ENCODE assay signal across 19 cellular contexts in genomic region chr6:77461796-77462195, GRCh38. TPM values are rescaled to one million over a fixed set of nuclear protein-coding genes. Genes with fewer than 3 reads are reported as not detected.
DNase-seq lines count a peak whose midpoint lies in the region; ATAC-seq and TF ChIP-seq lines count a peak whose summit lies in the region.
"Had no signal": no experiment of that assay in that cellular context is flagged by ENCODE, and none has a peak within 500 bp of the region (broad histone marks: within the 10 kb centered on the region; RNA-seq: fewer than 3 reads in every experiment).

No MANE protein-coding gene starts in this region.

- TF ChIP-seq CTCF in natural killer cell (IDR thresholded peaks at IDR 0.05) (no peak), endothelial cell (IDR thresholded peaks at IDR 0.05; ENCODE audit: unreplicated experiment) (no peak), nephron progenitor cell (IDR thresholded peaks at IDR 0.05) (no peak)

- no peaks in the 10 kb centered on the region for H3K9me3 Mint-ChIP-seq in natural killer cell treated with Interleukin-12 subunit alpha and Interleukin-12 subunit beta and Interleukin-15 and Interleukin-18, amount 100 ng/mL, for 72 hours
- H3K9me3 Mint-ChIP-seq in natural killer cell, result peaks cover 7% of the 10 kb centered on the region in 2 donors
- no peaks in the 10 kb centered on the region for H3K9me3 Mint-ChIP-seq in endothelial cell (ENCODE audit: unreplicated experiment)
- no peaks in the 10 kb centered on the region for H3K9me3 Mint-ChIP-seq in nephron progenitor cell
- no peaks in the 10 kb centered on the region for H3K9me3 Mint-ChIP-seq in stimulated activated effector memory CD8-positive, alpha-beta T cell treated with anti-CD3 and anti-CD28 coated beads, Interleukin-12 subunit alpha, Interleukin-12 subunit beta, amount 100 ng/mL, for 72 hours
- H3K9me3 Mint-ChIP-seq: activated naive CD8-positive, alpha-beta T cell treated with anti-CD3 and anti-CD28 coated beads for 36 hours had no signal

- peaks cover 6 to 18% of the 10 kb centered on the region in 2 donors for H3K4me1 Mint-ChIP-seq in natural killer cell treated with Interleukin-12 subunit alpha and Interleukin-12 subunit beta and Interleukin-15 and Interleukin-18, amount 100 ng/mL, for 72 hours (ENCODE audit: low read depth in 2 of 2)
- H3K4me1 Mint-ChIP-seq in natural killer cell (peaks cover 18 to 23% of the 10 kb centered on the region in 2 donors), endothelial cell (ENCODE audit: unreplicated experiment) (peaks cover 22% of the 10 kb centered on the region), nephron progenitor cell (peaks cover 21% of the 10 kb centered on the region), T-helper 17 cell (peaks cover 24% of the 10 kb centered on the region)
- peaks cover 23% of the 10 kb centered on the region for H3K4me1 Mint-ChIP-seq in stimulated activated effector memory CD8-positive, alpha-beta T cell treated with anti-CD3 and anti-CD28 coated beads, Interleukin-12 subunit alpha, Interleukin-12 subunit beta, amount 100 ng/mL, for 72 hours

- peaks cover 41 to 42% of the 10 kb centered on the region in 2 donors for H3K27me3 Mint-ChIP-seq in natural killer cell treated with Interleukin-12 subunit alpha and Interleukin-12 subunit beta and Interleukin-15 and Interleukin-18, amount 100 ng/mL, for 72 hours
- H3K27me3 Mint-ChIP-seq in natural killer cell (ENCODE audit: low read depth in 2 of 2) (peaks cover 35 to 39% of the 10 kb centered on the region in 2 donors), endothelial cell (ENCODE audit: unreplicated experiment) (peaks cover 26% of the 10 kb centered on the region), nephron progenitor cell (ENCODE audit: low read depth, poor library complexity) (peaks cover 66% of the 10 kb centered on the region), T-helper 17 cell (peaks cover 84% of the 10 kb centered on the region)

- no peaks in the 10 kb centered on the region for H3K9me3 ChIP-seq in T-helper 17 cell (ENCODE audit: control insufficient read depth, low read length, poor library complexity, severe bottlenecking)

- intact Hi-C loops in natural killer cell (cut with micrococcal nuclease), result no loop called here

- H3K27ac Mint-ChIP-seq in natural killer cell treated with Interleukin-12 subunit alpha and Interleukin-12 subunit beta and Interleukin-15 and Interleukin-18, amount 100 ng/mL, for 72 hours, result no peak overlapping the region
- H3K27ac Mint-ChIP-seq in natural killer cell (no peak overlapping the region), endothelial cell (ENCODE audit: unreplicated experiment) (no peak overlapping the region), nephron progenitor cell (no peak overlapping the region), T-helper 17 cell (no peak overlapping the region)
- H3K27ac Mint-ChIP-seq in stimulated activated effector memory CD8-positive, alpha-beta T cell treated with anti-CD3 and anti-CD28 coated beads, Interleukin-12 subunit alpha, Interleukin-12 subunit beta, amount 100 ng/mL, for 72 hours, result no peak overlapping the region
- H3K27ac Mint-ChIP-seq: activated naive CD8-positive, alpha-beta T cell treated with anti-CD3 and anti-CD28 coated beads for 36 hours; CD8-positive, alpha-beta memory T cell had no signal

- peak overlapping the region; percentile 78 for H3K4me3 Mint-ChIP-seq in natural killer cell treated with Interleukin-12 subunit alpha and Interleukin-12 subunit beta and Interleukin-15 and Interleukin-18, amount 100 ng/mL, for 72 hours
- H3K4me3 Mint-ChIP-seq in natural killer cell, result no peak overlapping the region
- peak overlapping the region; percentile 90 for H3K4me3 Mint-ChIP-seq in endothelial cell (ENCODE audit: unreplicated experiment)
- H3K4me3 Mint-ChIP-seq in nephron progenitor cell, result peak overlapping the region; percentile 93
- H3K4me3 Mint-ChIP-seq in stimulated activated effector memory CD8-positive, alpha-beta T cell treated with anti-CD3 and anti-CD28 coated beads, Interleukin-12 subunit alpha, Interleukin-12 subunit beta, amount 100 ng/mL, for 72 hours, result no peak overlapping the region
- H3K4me3 Mint-ChIP-seq in T-helper 17 cell, result no peak overlapping the region

- ATAC-seq in natural killer cell treated with Interleukin-12 subunit alpha and Interleukin-12 subunit beta and Interleukin-15 and Interleukin-18, amount 100 ng/mL, for 72 hours, result no peak
- ATAC-seq in natural killer cell (no peak), GM18858 (IDR thresholded peaks at IDR 0.05; ENCODE audit: unreplicated experiment) (no peak), GM21360 (IDR thresholded peaks at IDR 0.05; ENCODE audit: unreplicated experiment) (no peak), T-helper 17 cell (no peak)
- ATAC-seq in stimulated activated effector memory CD8-positive, alpha-beta T cell treated with anti-CD3 and anti-CD28 coated beads, Interleukin-12 subunit alpha, Interleukin-12 subunit beta, amount 100 ng/mL, for 72 hours, result no peak

- peaks cover 23% of the 10 kb centered on the region for H3K36me3 Mint-ChIP-seq in natural killer cell treated with Interleukin-12 subunit alpha and Interleukin-12 subunit beta and Interleukin-15 and Interleukin-18, amount 100 ng/mL, for 72 hours
- peaks cover 24% of the 10 kb centered on the region for H3K36me3 Mint-ChIP-seq in natural killer cell
- H3K36me3 Mint-ChIP-seq in endothelial cell (ENCODE audit: low read depth, unreplicated experiment), result no peaks in the 10 kb centered on the region
- H3K36me3 Mint-ChIP-seq in nephron progenitor cell (ENCODE audit: low read depth), result no peaks in the 10 kb centered on the region
- no peaks in the 10 kb centered on the region for H3K36me3 Mint-ChIP-seq in stimulated activated effector memory CD8-positive, alpha-beta T cell treated with anti-CD3 and anti-CD28 coated beads, Interleukin-12 subunit alpha, Interleukin-12 subunit beta, amount 100 ng/mL, for 72 hours
- peaks cover 4% of the 10 kb centered on the region for H3K36me3 Mint-ChIP-seq in T-helper 17 cell (ENCODE audit: low read depth)
- H3K36me3 Mint-ChIP-seq: activated naive CD8-positive, alpha-beta T cell treated with anti-CD3 and anti-CD28 coated beads for 36 hours had no signal

- DNase-seq in natural killer cell treated with Interleukin-12 subunit alpha and Interleukin-12 subunit beta and Interleukin-15 and Interleukin-18, amount 100 ng/mL, for 72 hours (ENCODE audit: low spot score), result no peak
- DNase-seq in natural killer cell (no peak), endothelial cell (ENCODE audit: low spot score) (no peak), nephron progenitor cell (no peak), T-helper 17 cell (no peak)
- DNase-seq in stimulated activated effector memory CD8-positive, alpha-beta T cell treated with anti-CD3 and anti-CD28 coated beads, Interleukin-12 subunit alpha, Interleukin-12 subunit beta, amount 100 ng/mL, for 72 hours (ENCODE audit: low spot score in 2 of 2), result no peak
- DNase-seq: activated CD4-positive, alpha-beta T cell treated with anti-CD3 and anti-CD28 coated beads, Interleukin-2, amount 50 U/mL, for 48 hours; activated naive CD8-positive, alpha-beta T cell treated with anti-CD3 and anti-CD28 coated beads for 36 hours; activated T-cell treated with anti-CD3 and anti-CD28 coated beads, Interleukin-2, amount 50 U/mL, for 48 hours; CD8-positive, alpha-beta memory T cell; cerebellar nuclear complex; DND-41; KG1; kidney; NCI-H1048; NCI-H69; occipital lobe had no signal

RNA-seq across cellular contexts. Expression of gene HTR1B, which starts 1.5 kb away (rescaled TPM):
- total RNA-seq in natural killer cell treated with Interleukin-12 subunit alpha and Interleukin-12 subunit beta and Interleukin-15 and Interleukin-18, amount 100 ng/mL, for 72 hours, result not detected
- total RNA-seq in natural killer cell (under 1 TPM in 1 of 3 donors, not detected in 2; 0.48 TPM), endothelial cell (ENCODE audit: unreplicated experiment) (0.33 TPM), T-helper 17 cell (not detected)
- total RNA-seq: activated naive CD8-positive, alpha-beta T cell treated with anti-CD3 and anti-CD28 coated beads for 36 hours; CD8-positive, alpha-beta memory T cell had no signal

Comparison
In these comparisons a context has a peak if more than half of its experiments do, and no peak if none do; other contexts are left out.
1. H3K4me3 Mint-ChIP-seq: peak in natural killer cell treated with Interleukin-12 subunit alpha and Interleukin-12 subunit beta and Interleukin-15 and Interleukin-18, amount 100 ng/mL, for 72 hours (single experiment), endothelial cell (single experiment) and nephron progenitor cell (single experiment); none in natural killer cell (single experiment), stimulated activated effector memory CD8-positive, alpha-beta T cell treated with anti-CD3 and anti-CD28 coated beads, Interleukin-12 subunit alpha, Interleukin-12 subunit beta, amount 100 ng/mL, for 72 hours (single experiment) and T-helper 17 cell (single experiment).